ENCODE assay signal across 1 cellular context in genomic region chr2:1747065-1747941, GRCh38.
TF ChIP-seq lines count a peak whose summit lies in the region.

No MANE protein-coding gene starts in this region.

TF ChIP-seq in H1, 55 proteins besides CTCF, POLR2A, EP300 and RAD21 (continued from another document):
- TF ChIP-seq SIRT6 (IDR thresholded peaks at IDR 0.05; ENCODE audit: low read length) (no peak), EGR1 (IDR thresholded peaks at IDR 0.05; ENCODE audit: borderline replicate concordance, low read depth, low read length) (no peak), POU5F1 (IDR thresholded peaks at IDR 0.05; ENCODE audit: low read depth, low read length) (no peak), CHD2 (IDR thresholded peaks at IDR 0.05; ENCODE audit: low read length) (no peak), CHD7 (IDR thresholded peaks at IDR 0.05; ENCODE audit: insufficient replicate concordance, low read length) (no peak), HDAC6 (IDR thresholded peaks at IDR 0.05; ENCODE audit: low read depth, low read length) (no peak), RNF2 (IDR thresholded peaks at IDR 0.05; ENCODE audit: borderline replicate concordance, low read depth, low read length, missing control alignments, poor library complexity, severe bottlenecking) (no peak), SP1 (IDR thresholded peaks at IDR 0.05; ENCODE audit: low read depth, low read length) (no peak)
TF ChIP-seq in H1: peak in this region for 0.
